Comparison of ENCODE assay signal across 9 cellular contexts in genomic region chr6:137058037-137058436, GRCh38. TPM values are rescaled to one million over a fixed set of nuclear protein-coding genes. Genes with fewer than 3 reads are reported as not detected.
"Had no signal": no experiment of that assay in that cellular context is flagged by ENCODE, and none has a peak within 500 bp of the region (broad histone marks: within the 10 kb centered on the region; RNA-seq: fewer than 3 reads in every experiment).

No MANE protein-coding gene starts in this region.

- H3K27ac Mint-ChIP-seq: IgD-negative memory B cell had no signal

- ATAC-seq: K562 had no signal

- FAIRE-seq: HTR-8/SVneo, K562 had no signal

- H3K4me3 Mint-ChIP-seq: IgD-negative memory B cell had no signal

- H3K9me3 Mint-ChIP-seq: IgD-negative memory B cell had no signal

- H3K4me1 Mint-ChIP-seq: IgD-negative memory B cell had no signal

- H3K4me2 ChIP-seq: KMS-11 had no signal

- H3K27ac ChIP-seq: HL-60, KMS-11 had no signal

- DNase-seq: IMR-90, KBM-7, KG1 had no signal

- H3K9ac ChIP-seq: KMS-11 had no signal

- H3K36me3 Mint-ChIP-seq: IgD-negative memory B cell had no signal

- H3K4me3 ChIP-seq: K562 had no signal

RNA-seq across cellular contexts. Expression of gene IL20RA, which starts 13.3 kb away (rescaled TPM):
- total RNA-seq: HT1080, IMR-90, K562 had no signal
- polyA plus RNA-seq: IgD-negative memory B cell, K562 had no signal
